Comparison of ENCODE assay signal across 18 cellular contexts in genomic region chr17:78912082-78912481, GRCh38. TPM values are rescaled to one million over a fixed set of nuclear protein-coding genes. Genes with fewer than 3 reads are reported as not detected.
"Had no signal": no experiment of that assay in that cellular context is flagged by ENCODE, and none has a peak within 500 bp of the region (broad histone marks: within the 10 kb centered on the region; RNA-seq: fewer than 3 reads in every experiment).

No MANE protein-coding gene starts in this region.

- H3K36me3 ChIP-seq: esophagus squamous epithelium, prostate gland, right lobe of liver, uterus had no signal

- H3K27ac ChIP-seq: prostate gland, right lobe of liver, WERI-Rb-1 had no signal

- H3K9me3 ChIP-seq: esophagus squamous epithelium, prostate gland, right lobe of liver, testis, uterus had no signal

- ATAC-seq: activated CD8-positive, alpha-beta T cell treated with anti-CD3 and anti-CD28 coated beads, Interleukin-2, amount 10 ng/mL, durations not matched to agents 7 days and 5 days; natural killer cell; right lobe of liver; T-cell had no signal

- H3K4me1 ChIP-seq: prostate gland had no signal

- DNase-seq: activated CD4-positive, alpha-beta T cell treated with anti-CD3 and anti-CD28 coated beads for 4 hours; activated CD8-positive, alpha-beta memory T cell treated with anti-CD3 and anti-CD28 coated beads, Interleukin-2, amount 50 U/mL, for 48 hours; activated CD8-positive, alpha-beta T cell treated with anti-CD3 and anti-CD28 coated beads, Interleukin-2, amount 10 ng/mL, durations not matched to agents 7 days and 5 days; activated naive CD4-positive, alpha-beta T cell treated with anti-CD3 and anti-CD28 coated beads for 36 hours; cerebellar nuclear complex; esophagus squamous epithelium; foreskin fibroblast; left colon; natural killer cell; right lobe of liver; stimulated activated CD4-positive, alpha-beta T cell treated with anti-CD3 and anti-CD28 coated beads, Interleukin-2, amount 100 ng/mL, for 48 hours; stimulated activated naive CD4-positive, alpha-beta T cell treated with Interleukin-2 at 50 U/mL for 16 hours; T-cell; T1000; testis; uterus; WERI-Rb-1 had no signal

- H3K27me3 ChIP-seq: esophagus squamous epithelium, right lobe of liver, testis, uterus had no signal

- H3K4me3 ChIP-seq: esophagus squamous epithelium, prostate gland, right lobe of liver, testis, uterus had no signal

RNA-seq across cellular contexts. Expression of gene CEP295NL, which starts 9.1 kb away (rescaled TPM):
- total RNA-seq: activated naive CD4-positive, alpha-beta T cell treated with anti-CD3 and anti-CD28 coated beads for 36 hours had no signal
